In genomic region chr2:189566046-189566445, GRCh38 we compare ENCODE assay signal across 14 cellular contexts. TPM values are rescaled to one million over a fixed set of nuclear protein-coding genes. Genes with fewer than 3 reads are reported as not detected.
DNase-seq lines count a peak whose midpoint lies in the region; ATAC-seq and TF ChIP-seq lines count a peak whose summit lies in the region.
"Had no signal": no experiment of that assay in that cellular context is flagged by ENCODE, and none has a peak within 500 bp of the region (broad histone marks: within the 10 kb centered on the region; RNA-seq: fewer than 3 reads in every experiment).

No MANE protein-coding gene starts in this region.

- DNase-seq in Daoy (ENCODE audit: low read depth) (peak; percentile 17), brain microvascular endothelial cell (peak; percentile 54), left cardiac atrium (peak; percentile 32), sciatic nerve (ENCODE audit: low spot score) (no peak), colonic mucosa (no peak), SIG-M5 (lab: John Stamatoyannopoulos, UW) (no peak), SW480 (ENCODE audit: low spot score) (no peak)
- DNase-seq: activated CD4-positive, alpha-beta T cell treated with anti-CD3 and anti-CD28 coated beads for 4 hours; activated T-cell treated with anti-CD3 and anti-CD28 coated beads, Interleukin-2, amount 50 U/mL, for 1 hour; dorsolateral prefrontal cortex; NCI-H1048; T-helper 9 cell had no signal

- no peak overlapping the region for H3K9ac ChIP-seq in colonic mucosa (ENCODE audit: low read depth in 2 of 2, low read length in 2 of 2)

- H3K27me3 ChIP-seq in brain microvascular endothelial cell (replicated peaks) = no peaks in the 10 kb centered on the region
- no peaks in the 10 kb centered on the region for H3K27me3 ChIP-seq in colonic mucosa

- H3K27ac ChIP-seq in brain microvascular endothelial cell (no peak overlapping the region), colonic mucosa (no peak overlapping the region)

- in situ Hi-C loops in brain microvascular endothelial cell (cut with HindIII; ENCODE audit: low pct_ligation_motif_present, low sequenced_read_pairs) = no loop called here

- intact Hi-C loops in left cardiac atrium (cut with DNase I) = no loop called here
- intact Hi-C loops in sciatic nerve (cut with DNase I) = no loop called here
- intact Hi-C loops in colonic mucosa (cut with DNase I) = loop anchor here (10.0 kb wide), 1 partner anchor 101 kb away; no protein-coding TSS in a partner anchor

- H3K4me1 ChIP-seq in colonic mucosa = no peaks in the 10 kb centered on the region

- H3K36me3 ChIP-seq in brain microvascular endothelial cell (replicated peaks) (no peaks in the 10 kb centered on the region), colonic mucosa (no peaks in the 10 kb centered on the region)

- peak; percentile 23 to 78 for ATAC-seq in left cardiac atrium
- peak; percentile 70 for ATAC-seq in sciatic nerve
- no peak for ATAC-seq in HG03460 (IDR thresholded peaks at IDR 0.05; ENCODE audit: unreplicated experiment)
- ATAC-seq: stimulated activated memory B cell treated with anti-CD40 and anti-IgM and Interleukin-4, amounts not matched to agents 10 μg/mL and 1 μg/mL and 100 μg/mL, for 72 hours had no signal

- TF ChIP-seq CTCF in brain microvascular endothelial cell (IDR thresholded peaks at IDR 0.05; ENCODE audit: low read depth, low read length, missing control alignments) (no peak), colonic mucosa (IDR thresholded peaks at IDR 0.05) (no peak)

- H3K9me3 ChIP-seq in colonic mucosa = no peaks in the 10 kb centered on the region

- H3K4me3 ChIP-seq in brain microvascular endothelial cell (ENCODE audit: low read depth, low read length) (no peak overlapping the region), colonic mucosa (no peak overlapping the region)
- H3K4me3 ChIP-seq: dorsolateral prefrontal cortex had no signal

RNA-seq across cellular contexts. Expression of gene SLC40A1, which starts 14.5 kb away (rescaled TPM):
- total RNA-seq in Daoy (2014; rRNA removed; shearing (Covaris generic)) = 2.3 and 5.6 TPM in 2 replicates
- total RNA-seq in left cardiac atrium (10 to 100 TPM; 39.1 to 79.3 TPM), sciatic nerve (48.6 TPM), colonic mucosa (100 to 1,000 TPM in 1 of 2 donors, 10 to 100 TPM in 1; 43.6 to 183 TPM)

Comparison
In these comparisons a context has a peak if more than half of its experiments do, and no peak if none do; other contexts are left out.
1. DNase-seq: peak in Daoy (single experiment), brain microvascular endothelial cell (single experiment) and left cardiac atrium (single experiment); none in sciatic nerve (single experiment), colonic mucosa (single experiment), SIG-M5 (single experiment) and SW480 (single experiment).